ENCODE assay signal across 8 cellular contexts in genomic region chr17:48611213-48611612, GRCh38. TPM values are rescaled to one million over a fixed set of nuclear protein-coding genes. Genes with fewer than 3 reads are reported as not detected.
DNase-seq lines count a peak whose midpoint lies in the region; ATAC-seq and TF ChIP-seq lines count a peak whose summit lies in the region.

No MANE protein-coding gene starts in this region.

- peaks cover 42% of the 10 kb centered on the region for H3K27me3 Mint-ChIP-seq in activated naive CD8-positive, alpha-beta T cell

- POLR2A ChIA-PET in AG04449 (lab: Yijun Ruan, JAX): no interaction called here

- H3K27me3 ChIP-seq in mononuclear cell (ENCODE audit: insufficient read depth, low read length): peaks cover 88% of the 10 kb centered on the region

- no peak for TF ChIP-seq CTCF in AG04449 (IDR thresholded peaks at IDR 0.05; ENCODE audit: insufficient read depth, low read length, missing control alignments)

- H3K9me3 ChIP-seq in mononuclear cell (ENCODE audit: low read depth, low read length): no peaks in the 10 kb centered on the region

- H3K4me1 Mint-ChIP-seq in activated naive CD8-positive, alpha-beta T cell (ENCODE audit: low read depth): peaks cover 34% of the 10 kb centered on the region

- no peak for DNase-seq in AG04449 (ENCODE audit: low read depth, low spot score)
- peak; percentile 23 for DNase-seq in HCEC 1CT
- no peak for DNase-seq in effector CD8-positive, alpha-beta T cell (lab: John Stamatoyannopoulos, UW)
- no peak for DNase-seq in D341Med (ENCODE audit: low spot score)

- CTCF ChIA-PET in AG04449 (lab: Yijun Ruan, JAX): no interaction called here

- no peaks in the 10 kb centered on the region for H3K9me3 Mint-ChIP-seq in activated naive CD8-positive, alpha-beta T cell (ENCODE audit: low read depth)

- H3K4me3 ChIP-seq in AG04449 (ENCODE audit: low read depth, low read length) (peak overlapping the region; percentile 67), mononuclear cell (ENCODE audit: low read length) (peak overlapping the region; percentile 38)

- H3K4me3 Mint-ChIP-seq in activated naive CD8-positive, alpha-beta T cell: peak overlapping the region; percentile 98

- no peaks in the 10 kb centered on the region for H3K36me3 Mint-ChIP-seq in activated naive CD8-positive, alpha-beta T cell

- no peak overlapping the region for H3K27ac Mint-ChIP-seq in activated naive CD8-positive, alpha-beta T cell

- ATAC-seq in HG03139 (IDR thresholded peaks at IDR 0.05; ENCODE audit: unreplicated experiment) (no peak), esophagus mucosa (no peak)

- peaks cover 44% of the 10 kb centered on the region for H3K4me1 ChIP-seq in mononuclear cell (ENCODE audit: insufficient read depth, low read length)

RNA-seq across cellular contexts. Expression of gene HOXB7, which starts 0.4 kb away (rescaled TPM):
- total RNA-seq in mononuclear cell (0.10 TPM), esophagus mucosa (2.1 TPM)

RNA-seq across cellular contexts. Expression of gene HOXB8, which starts 3.9 kb away (rescaled TPM):
- total RNA-seq in mononuclear cell (0.10 TPM), esophagus mucosa (not detected)

RNA-seq across cellular contexts. Expression of gene HOXB6, which starts 6.4 kb away (rescaled TPM):
- total RNA-seq in mononuclear cell (not detected), esophagus mucosa (0.28 TPM)

RNA-seq across cellular contexts. Expression of gene HOXB9, which starts 14.9 kb away (rescaled TPM):
- total RNA-seq in mononuclear cell (not detected), esophagus mucosa (not detected)

RNA-seq across cellular contexts. Expression of gene HOXB5, which starts 17.6 kb away (rescaled TPM):
- not detected for total RNA-seq in mononuclear cell
- total RNA-seq in esophagus mucosa: 0.16 TPM
